10 cellular contexts compared by ENCODE assay signal in genomic region chr10:74039561-74040145, GRCh38. TPM values are rescaled to one million over a fixed set of nuclear protein-coding genes. Genes with fewer than 3 reads are reported as not detected.
A peak's percentile ranks its signal among the peaks of the same experiment; 100 is the strongest.
DNase-seq lines count a peak whose midpoint lies in the region; ATAC-seq and TF ChIP-seq lines count a peak whose summit lies in the region.
"Had no signal": no experiment of that assay in that cellular context is flagged by ENCODE, and none has a peak within 500 bp of the region (broad histone marks: within the 10 kb centered on the region; RNA-seq: fewer than 3 reads in every experiment).

No MANE protein-coding gene starts in this region.

- H3K27me3 ChIP-seq in psoas muscle (ENCODE audit: insufficient read depth in 3 of 3, low read length in 2 of 3): no peaks in the 10 kb centered on the region

- H3K4me1 ChIP-seq in psoas muscle: peaks cover 73% of the 10 kb centered on the region

- H3K4me3 Mint-ChIP-seq in Calu3 (ENCODE audit: low read depth, unreplicated experiment): no peak overlapping the region

- peaks cover 0 to 18% of the 10 kb centered on the region in 2 donors for H3K36me3 ChIP-seq in psoas muscle (ENCODE audit: insufficient read depth in 1 of 2, low read depth in 1 of 2)

- WGBS in psoas muscle, 3 donors: 16 to 36% (median 17%) methylated on average over 5 of the region's 5 CpGs

- H3K27me3 Mint-ChIP-seq in Calu3 (ENCODE audit: unreplicated experiment): no peaks in the 10 kb centered on the region

- TF ChIP-seq CTCF in Calu3 (IDR thresholded peaks at IDR 0.05; ENCODE audit: unreplicated experiment) (no peak), fibroblast of the aortic adventitia (IDR thresholded peaks at IDR 0.05; ENCODE audit: insufficient read depth, low read length) (no peak), psoas muscle (IDR thresholded peaks at IDR 0.05) (no peak)

- peak overlapping the region; percentile 71 for H3K27ac Mint-ChIP-seq in Calu3 (ENCODE audit: unreplicated experiment)

- intact Hi-C loops in Calu3 (cut with micrococcal nuclease; ENCODE audit: unreplicated experiment): no loop called here
- intact Hi-C loops in psoas muscle (cut with DNase I): loop anchor here (5.0 kb wide), 2 partner anchors 37 to 42 kb away; partner anchors contain the start of gene VCL (in 1 of the 2)

- no peaks in the 10 kb centered on the region for H3K9me3 ChIP-seq in psoas muscle

- ATAC-seq in psoas muscle (peak; percentile 84 to 88 (median 86)), GM19467 (IDR thresholded peaks at IDR 0.05; ENCODE audit: unreplicated experiment) (no peak)

- no peaks in the 10 kb centered on the region for H3K9me3 Mint-ChIP-seq in Calu3 (ENCODE audit: low read depth, unreplicated experiment)

- H3K4me3 ChIP-seq in fibroblast of the aortic adventitia (ENCODE audit: low read depth, low read length) (peak overlapping the region; percentile 29), psoas muscle (peak overlapping the region; percentile 48)

- CTCF ChIA-PET in Calu3 (lab: Charles Lee): interaction anchor here (1.3 kb wide), 1 partner anchor 19 kb away, joined by 4 read pairs; no protein-coding TSS in a partner anchor

- H3K36me3 Mint-ChIP-seq in Calu3 (ENCODE audit: insufficient read depth, unreplicated experiment): peaks cover 44% of the 10 kb centered on the region

- BruUV-seq in Calu3 (replicated peaks; lab: Mats Ljungman, UMichigan): no TSS peak

- peaks cover 26% of the 10 kb centered on the region for H3K4me1 Mint-ChIP-seq in Calu3 (ENCODE audit: low read depth, unreplicated experiment)

- DNase-seq in Calu3 (no peak), RPMI8226 (peak; percentile 7), fibroblast of the aortic adventitia (ENCODE audit: low read depth) (peak; percentile 98), psoas muscle (peak; percentile 34 to 63), DMS 273 treated with DMSO at 0.1 percent for 48 hours (lab: John Stamatoyannopoulos, UW) (no peak), NCI-H1105 (lab: John Stamatoyannopoulos, UW) (no peak), NCI-H2227 treated with DMSO at 0.1 percent for 48 hours (lab: John Stamatoyannopoulos, UW) (no peak)
- DNase-seq: NCI-H774; stimulated activated CD4-positive, alpha-beta T cell treated with anti-CD3 and anti-CD28 coated beads, Interleukin-4, amount 100 ng/mL, for 4 hours had no signal

- H3K27ac ChIP-seq in psoas muscle: peak overlapping the region; percentile 91

RNA-seq across cellular contexts. Expression of gene VCL, which starts 41.7 kb away (rescaled TPM):
- total RNA-seq in Calu3 (2022): 234 and 237 TPM in 2 replicates
- 148 and 176 TPM in 2 replicates for total RNA-seq in fibroblast of the aortic adventitia (ENCODE audit: low replicate concordance)
- total RNA-seq in psoas muscle: 100 to 1,000 TPM in 3 of 4 donors, 10 to 100 TPM in 1; 89.1 to 426 (median 179) TPM
- 10 to 100 TPM; 54.5 to 93.2 (median 91.4) TPM for polyA plus RNA-seq in psoas muscle

Comparison
In these comparisons a context has a peak if more than half of its experiments do, and no peak if none do; other contexts are left out.
1. DNase-seq: peak in RPMI8226 (single experiment), fibroblast of the aortic adventitia (single experiment) and psoas muscle (2 of 2); none in Calu3 (single experiment), DMS 273 treated with DMSO at 0.1 percent for 48 hours (single experiment), NCI-H1105 (single experiment) and NCI-H2227 treated with DMSO at 0.1 percent for 48 hours (single experiment).